ENCODE assay signal across 16 cellular contexts in the genomic region with DNA sequence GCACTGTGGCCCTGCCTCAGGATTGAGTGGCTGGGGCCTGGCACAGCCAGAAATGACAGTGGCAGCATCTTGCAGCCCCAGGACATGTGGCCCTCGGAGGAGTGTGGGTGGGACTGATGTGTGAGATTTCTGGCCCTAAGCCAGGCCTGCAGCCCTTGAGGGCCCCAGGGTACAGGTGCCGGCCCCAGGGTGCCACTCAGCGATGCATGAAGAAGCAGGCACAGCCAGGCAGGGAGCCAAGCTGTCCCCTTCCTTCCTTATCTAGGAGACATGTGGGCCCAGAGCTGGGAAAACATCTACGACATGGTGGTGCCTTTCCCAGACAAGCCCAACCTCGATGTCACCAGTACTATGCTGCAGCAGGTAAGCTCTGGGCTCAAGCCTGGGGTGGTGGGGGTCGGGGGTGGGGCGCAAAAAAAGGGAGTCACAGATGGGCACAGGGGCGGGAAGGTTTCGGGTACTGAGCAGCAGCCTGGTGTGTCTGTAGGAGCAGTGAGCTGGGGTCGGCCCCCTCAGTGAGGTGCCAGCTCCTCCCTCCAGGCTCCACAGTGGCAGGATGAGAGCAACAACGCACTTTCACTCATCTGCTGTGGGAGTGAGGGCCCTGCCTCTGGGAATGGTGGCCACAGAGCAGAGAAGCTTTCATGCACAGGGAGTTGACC. TPM values are rescaled to one million over a fixed set of nuclear protein-coding genes. Genes with fewer than 3 reads are reported as not detected.
DNase-seq lines count a peak whose midpoint lies in the region; ATAC-seq and TF ChIP-seq lines count a peak whose summit lies in the region.
"Had no signal": no experiment of that assay in that cellular context is flagged by ENCODE, and none has a peak within 500 bp of the region (broad histone marks: within the 10 kb centered on the region; RNA-seq: fewer than 3 reads in every experiment).

No MANE protein-coding gene starts in this region.

- no peak overlapping the region for H3K27ac ChIP-seq in Karpas-422 (ENCODE audit: low read length)
- H3K27ac ChIP-seq: esophagus squamous epithelium, GM23248, transverse colon had no signal

- no peak overlapping the region for H3K27ac Mint-ChIP-seq in CD14-positive monocyte
- no peak overlapping the region for H3K27ac Mint-ChIP-seq in activated CD4-positive, alpha-beta T cell treated with anti-CD3 and anti-CD28 coated beads, Interleukin-2, amount 10 ng/mL, durations not matched to agents 24 days and 14 days

- H3K4me1 ChIP-seq in Karpas-422 (ENCODE audit: low read length), result peaks cover 67% of the 10 kb centered on the region

- intact Hi-C loops in CD14-positive monocyte (cut with micrococcal nuclease), result no loop called here
- intact Hi-C loops in activated CD4-positive, alpha-beta T cell treated with anti-CD3 and anti-CD28 coated beads, Interleukin-2, amount 10 ng/mL, durations not matched to agents 24 days and 14 days (cut with micrococcal nuclease), result no loop called here

- H2AFZ ChIP-seq in Karpas-422 (ENCODE audit: low read length), result no peak overlapping the region
- H2AFZ ChIP-seq: GM23248 had no signal

- H3K27me3 Mint-ChIP-seq in CD14-positive monocyte (ENCODE audit: low read depth in 3 of 3), result peaks cover 19 to 35% (median 26%) of the 10 kb centered on the region in 3 donors
- peaks cover 20% of the 10 kb centered on the region for H3K27me3 Mint-ChIP-seq in activated CD4-positive, alpha-beta T cell treated with anti-CD3 and anti-CD28 coated beads, Interleukin-2, amount 10 ng/mL, durations not matched to agents 24 days and 14 days
- peaks cover 17% of the 10 kb centered on the region for H3K27me3 Mint-ChIP-seq in activated T-cell treated with anti-CD3 and anti-CD28 coated beads, Interleukin-2, amount 50 U/mL, for 4 hours (ENCODE audit: low read depth)

- peaks cover 3 to 5% of the 10 kb centered on the region in 2 donors for H3K36me3 Mint-ChIP-seq in CD14-positive monocyte
- H3K36me3 Mint-ChIP-seq in activated CD4-positive, alpha-beta T cell treated with anti-CD3 and anti-CD28 coated beads, Interleukin-2, amount 10 ng/mL, durations not matched to agents 24 days and 14 days (ENCODE audit: low read depth), result peaks cover 2% of the 10 kb centered on the region
- H3K36me3 Mint-ChIP-seq in activated T-cell treated with anti-CD3 and anti-CD28 coated beads, Interleukin-2, amount 50 U/mL, for 4 hours (ENCODE audit: insufficient read depth), result no peaks in the 10 kb centered on the region

- no peaks in the 10 kb centered on the region for H3K79me2 ChIP-seq in Karpas-422 (ENCODE audit: low read length)

- ATAC-seq in activated T-cell treated with anti-CD3 and anti-CD28 coated beads, Interleukin-2, amount 50 U/mL, for 4 hours, result no peak
- no peak for ATAC-seq in HG03520 (IDR thresholded peaks at IDR 0.05; ENCODE audit: unreplicated experiment)

- no peaks in the 10 kb centered on the region for H3K9me2 ChIP-seq in Karpas-422 (replicated peaks; ENCODE audit: insufficient read depth, low read length)

- TF ChIP-seq CTCF in CD14-positive monocyte (IDR thresholded peaks at IDR 0.05), result no peak

- H3K9me3 Mint-ChIP-seq in CD14-positive monocyte, result peaks cover 0 to 7% (median 2%) of the 10 kb centered on the region in 7 donors
- H3K9me3 Mint-ChIP-seq in activated CD4-positive, alpha-beta T cell treated with anti-CD3 and anti-CD28 coated beads, Interleukin-2, amount 10 ng/mL, durations not matched to agents 24 days and 14 days, result no peaks in the 10 kb centered on the region
- no peaks in the 10 kb centered on the region for H3K9me3 Mint-ChIP-seq in activated T-cell treated with anti-CD3 and anti-CD28 coated beads, Interleukin-2, amount 50 U/mL, for 4 hours

- H3K36me3 ChIP-seq in Karpas-422 (ENCODE audit: insufficient read depth, low read length), result no peaks in the 10 kb centered on the region
- H3K36me3 ChIP-seq: esophagus squamous epithelium, transverse colon had no signal

- H3K27me3 ChIP-seq in Karpas-422 (ENCODE audit: low read length), result no peaks in the 10 kb centered on the region

- H3K4me3 ChIP-seq in Karpas-422 (ENCODE audit: low read length), result peak overlapping the region; percentile 20; the same call in 1 of the 2 replicates
- H3K4me3 ChIP-seq: esophagus squamous epithelium, GM23248, transverse colon had no signal

- H3K4me2 ChIP-seq in Karpas-422 (ENCODE audit: low read depth, low read length, poor library complexity, severe bottlenecking), result peak overlapping the region; percentile 63

- no peak overlapping the region for H3K4me3 Mint-ChIP-seq in CD14-positive monocyte
- no peak overlapping the region for H3K4me3 Mint-ChIP-seq in activated CD4-positive, alpha-beta T cell treated with anti-CD3 and anti-CD28 coated beads, Interleukin-2, amount 10 ng/mL, durations not matched to agents 24 days and 14 days
- H3K4me3 Mint-ChIP-seq in activated T-cell treated with anti-CD3 and anti-CD28 coated beads, Interleukin-2, amount 50 U/mL, for 4 hours, result no peak overlapping the region

- H4K20me1 ChIP-seq in Karpas-422 (ENCODE audit: insufficient read depth, low read depth, low read length), result no peaks in the 10 kb centered on the region

- DNase-seq in CD14-positive monocyte (ENCODE audit: low spot score), result peak; percentile 37
- DNase-seq in Karpas-422, result peak; percentile 84
- peak; percentile 95 for DNase-seq in NCI-H2107 (lab: John Stamatoyannopoulos, UW)
- peak; percentile 66 for DNase-seq in RPMI8226
- DNase-seq in activated CD4-positive, alpha-beta T cell treated with anti-CD3 and anti-CD28 coated beads, Interleukin-2, amount 10 ng/mL, durations not matched to agents 24 days and 14 days, result no peak
- no peak for DNase-seq in activated T-cell treated with anti-CD3 and anti-CD28 coated beads, Interleukin-2, amount 50 U/mL, for 4 hours
- DNase-seq in globus pallidus (ENCODE audit: low spot score), result no peak
- DNase-seq: activated naive CD4-positive, alpha-beta T cell; cortex of kidney; esophagus squamous epithelium; GM23248; nucleus accumbens; stimulated activated CD4-positive, alpha-beta T cell treated with anti-CD3 and anti-CD28 coated beads, Interleukin-4, amount 100 ng/mL, for 1 hour; transverse colon had no signal

- H3K9ac ChIP-seq in Karpas-422 (ENCODE audit: low read length), result peak overlapping the region; percentile 37; the same call in 1 of the 2 replicates
- H3K9ac ChIP-seq: GM23248 had no signal

- H3K4me1 Mint-ChIP-seq in CD14-positive monocyte, result peaks cover 11% of the 10 kb centered on the region
- H3K4me1 Mint-ChIP-seq in activated CD4-positive, alpha-beta T cell treated with anti-CD3 and anti-CD28 coated beads, Interleukin-2, amount 10 ng/mL, durations not matched to agents 24 days and 14 days, result peaks cover 11% of the 10 kb centered on the region
- H3K4me1 Mint-ChIP-seq in activated T-cell treated with anti-CD3 and anti-CD28 coated beads, Interleukin-2, amount 50 U/mL, for 4 hours (ENCODE audit: low read depth), result peaks cover 16% of the 10 kb centered on the region

- no peaks in the 10 kb centered on the region for H3K9me3 ChIP-seq in Karpas-422 (ENCODE audit: low read length)
- H3K9me3 ChIP-seq: esophagus squamous epithelium, transverse colon had no signal

RNA-seq across cellular contexts. Expression of a gene that starts 4.1 kb away (rescaled TPM):
- polyA plus RNA-seq in CD14-positive monocyte, result not detected
- 6.7 and 13.9 TPM in 2 replicates for total RNA-seq in Karpas-422 (2014; rRNA removed; shearing (Covaris generic); ENCODE audit: low replicate concordance)
- total RNA-seq in activated CD4-positive, alpha-beta T cell treated with anti-CD3 and anti-CD28 coated beads, Interleukin-2, amount 10 ng/mL, durations not matched to agents 24 days and 14 days, result 0.26 TPM in 1 of 2 replicates, not detected in the other
- total RNA-seq in activated T-cell treated with anti-CD3 and anti-CD28 coated beads, Interleukin-2, amount 50 U/mL, for 4 hours, result under 1 TPM; 0.10 to 0.32 (median 0.24) TPM

RNA-seq across cellular contexts. Expression of a gene that starts 34.9 kb away (rescaled TPM):
- 1 to 10 TPM; 5.2 to 8.3 TPM for polyA plus RNA-seq in CD14-positive monocyte
- total RNA-seq in Karpas-422 (2014; rRNA removed; shearing (Covaris generic); ENCODE audit: low replicate concordance), result 2.4 and 4.0 TPM in 2 replicates
- 1.7 and 2.0 TPM in 2 replicates for total RNA-seq in activated CD4-positive, alpha-beta T cell treated with anti-CD3 and anti-CD28 coated beads, Interleukin-2, amount 10 ng/mL, durations not matched to agents 24 days and 14 days
- 1 to 10 TPM; 6.4 to 9.9 (median 8.8) TPM for total RNA-seq in activated T-cell treated with anti-CD3 and anti-CD28 coated beads, Interleukin-2, amount 50 U/mL, for 4 hours

RNA-seq across cellular contexts. Expression of a gene that starts 42.2 kb away (rescaled TPM):
- polyA plus RNA-seq in CD14-positive monocyte, result not detected
- not detected in 2 replicates for total RNA-seq in Karpas-422 (2014; rRNA removed; shearing (Covaris generic); ENCODE audit: low replicate concordance)
- not detected in 2 replicates for total RNA-seq in activated CD4-positive, alpha-beta T cell treated with anti-CD3 and anti-CD28 coated beads, Interleukin-2, amount 10 ng/mL, durations not matched to agents 24 days and 14 days
- total RNA-seq in activated T-cell treated with anti-CD3 and anti-CD28 coated beads, Interleukin-2, amount 50 U/mL, for 4 hours, result not detected
- total RNA-seq: Daoy, esophagus squamous epithelium, GM23248 had no signal
- polyA plus RNA-seq: GM23248 had no signal

Comparison
In these comparisons a context has a peak if more than half of its experiments do, and no peak if none do; other contexts are left out.
1. DNase-seq: peak in CD14-positive monocyte (single experiment), Karpas-422 (single experiment), NCI-H2107 (single experiment) and RPMI8226 (single experiment); none in activated CD4-positive, alpha-beta T cell treated with anti-CD3 and anti-CD28 coated beads, Interleukin-2, amount 10 ng/mL, durations not matched to agents 24 days and 14 days (single experiment), activated T-cell treated with anti-CD3 and anti-CD28 coated beads, Interleukin-2, amount 50 U/mL, for 4 hours (single experiment) and globus pallidus (single experiment).